In the genomic region with DNA sequence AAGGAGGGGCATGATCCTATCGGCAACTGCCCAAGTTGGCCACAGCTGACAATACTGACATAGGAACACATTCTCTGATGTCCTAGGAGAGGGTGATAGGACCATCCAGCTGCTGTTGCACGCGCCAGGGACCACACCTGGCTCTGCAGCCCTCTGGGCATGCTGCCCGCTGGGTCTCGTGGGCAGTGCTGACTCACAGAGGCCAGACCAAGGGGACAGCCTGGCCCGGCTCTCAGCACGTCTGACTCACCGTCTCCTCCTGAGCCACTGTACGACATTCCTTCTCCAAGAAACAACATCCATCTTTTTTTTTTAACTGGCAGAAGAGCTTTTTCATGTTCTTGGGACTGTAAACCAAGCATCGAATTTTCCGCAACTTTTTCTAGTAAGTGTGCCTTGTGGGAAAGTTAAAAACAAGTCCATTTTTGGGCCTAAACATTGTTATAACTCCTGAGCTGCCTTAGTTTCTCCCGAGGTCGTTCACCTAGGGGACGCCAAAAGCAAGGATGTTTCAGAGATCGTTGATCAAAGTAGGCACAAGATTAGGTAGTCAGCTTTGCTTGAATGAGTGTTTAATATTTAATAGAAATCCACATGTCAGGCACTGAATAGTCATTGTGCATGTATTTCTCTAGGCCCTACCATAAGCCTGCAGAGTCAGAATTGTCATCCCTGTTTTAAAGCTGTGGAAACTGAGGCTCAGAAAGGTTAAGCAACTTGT, we compare ENCODE assay signal across 10 cellular contexts.
A peak's percentile ranks its signal among the peaks of the same experiment; 100 is the strongest.
DNase-seq lines count a peak whose midpoint lies in the region; TF ChIP-seq lines count a peak whose summit lies in the region.
"Had no signal": no experiment of that assay in that cellular context is flagged by ENCODE, and none has a peak within 500 bp of the region (broad histone marks: within the 10 kb centered on the region; RNA-seq: fewer than 3 reads in every experiment).

No MANE protein-coding gene starts in this region.

- WGBS in smooth muscle cell (ENCODE audit: low lambda C conversion rate): 32% methylated on average over 15 of the region's 15 CpGs

- no peak overlapping the region for H3K4me3 ChIP-seq in left ventricle myocardium inferior
- no peak overlapping the region for H3K4me3 ChIP-seq in smooth muscle cell

- no peaks in the 10 kb centered on the region for H4K20me1 ChIP-seq in smooth muscle cell (ENCODE audit: low read depth)

- intact Hi-C loops in left ventricle myocardium inferior (cut with micrococcal nuclease): no loop called here

- peak overlapping the region; percentile 52 for H3K9ac ChIP-seq in smooth muscle cell (ENCODE audit: low read depth)

- H3K9me3 ChIP-seq in left ventricle myocardium inferior (replicated peaks): no peaks in the 10 kb centered on the region
- H3K9me3 ChIP-seq in smooth muscle cell (replicated peaks; ENCODE audit: low read depth): no peaks in the 10 kb centered on the region

- H3K27me3 ChIP-seq in left ventricle myocardium inferior (ENCODE audit: low read depth) (no peaks in the 10 kb centered on the region), smooth muscle cell (ENCODE audit: low read depth) (no peaks in the 10 kb centered on the region)

- no peak overlapping the region for H2AFZ ChIP-seq in smooth muscle cell (ENCODE audit: low read depth)

- DNase-seq in H4 (ENCODE audit: low spot score): peak; percentile 92
- DNase-seq in left ventricle myocardium inferior: peak; percentile 87
- DNase-seq in smooth muscle cell (lab: John Stamatoyannopoulos, UW; ENCODE audit: unreplicated experiment): peak; percentile 28
- DNase-seq in NCI-H524 (lab: John Stamatoyannopoulos, UW): no peak
- no peak for DNase-seq in HuH-7.5 (ENCODE audit: low spot score)
- no peak for DNase-seq in activated CD8-positive, alpha-beta memory T cell treated with anti-CD3 and anti-CD28 coated beads for 24 hours
- DNase-seq in NOMO-1 treated with dmso at 0.1 percent for 144 hours (lab: John Stamatoyannopoulos, UW; ENCODE audit: unreplicated experiment): no peak
- DNase-seq: naive B cell had no signal

- H3K36me3 ChIP-seq in left ventricle myocardium inferior: no peaks in the 10 kb centered on the region
- no peaks in the 10 kb centered on the region for H3K36me3 ChIP-seq in smooth muscle cell (ENCODE audit: low read depth)

- no peaks in the 10 kb centered on the region for H3K79me2 ChIP-seq in smooth muscle cell (ENCODE audit: low read depth)

- H3F3A ChIP-seq in smooth muscle cell (ENCODE audit: low read depth): no peaks in the 10 kb centered on the region

- H3K4me1 ChIP-seq in left ventricle myocardium inferior (peaks cover 31% of the 10 kb centered on the region), smooth muscle cell (ENCODE audit: low read depth) (peaks cover 4% of the 10 kb centered on the region)

- TF ChIP-seq CTCF in VCaP (conservative IDR thresholded peaks at IDR 0.05): no peak
- TF ChIP-seq CTCF in left ventricle myocardium inferior (IDR thresholded peaks at IDR 0.05; ENCODE audit: borderline replicate concordance): no peak
- TF ChIP-seq CTCF in smooth muscle cell (IDR thresholded peaks at IDR 0.05; ENCODE audit: borderline replicate concordance, insufficient read depth, poor library complexity, severe bottlenecking): no peak

- H3K4me2 ChIP-seq in smooth muscle cell: peak overlapping the region; percentile 67

- peak overlapping the region; percentile 71 for H3K27ac ChIP-seq in VCaP
- peak overlapping the region; percentile 70 for H3K27ac ChIP-seq in left ventricle myocardium inferior (replicated peaks)
- peak overlapping the region; percentile 89 for H3K27ac ChIP-seq in smooth muscle cell (ENCODE audit: low read depth)
- H3K27ac ChIP-seq: HL-60 had no signal

Comparison
In these comparisons a context has a peak if more than half of its experiments do, and no peak if none do; other contexts are left out.
1. DNase-seq: peak in H4 (single experiment), left ventricle myocardium inferior (single experiment) and smooth muscle cell (single experiment); none in NCI-H524 (0 of 2), HuH-7.5 (single experiment), activated CD8-positive, alpha-beta memory T cell treated with anti-CD3 and anti-CD28 coated beads for 24 hours (single experiment) and NOMO-1 treated with dmso at 0.1 percent for 144 hours (single experiment).
2. Peak in every context shown above with its lines, with median percentiles within 50 percentile points of each other: H3K27ac ChIP-seq.